8 cellular contexts compared by ENCODE assay signal in the genomic region with DNA sequence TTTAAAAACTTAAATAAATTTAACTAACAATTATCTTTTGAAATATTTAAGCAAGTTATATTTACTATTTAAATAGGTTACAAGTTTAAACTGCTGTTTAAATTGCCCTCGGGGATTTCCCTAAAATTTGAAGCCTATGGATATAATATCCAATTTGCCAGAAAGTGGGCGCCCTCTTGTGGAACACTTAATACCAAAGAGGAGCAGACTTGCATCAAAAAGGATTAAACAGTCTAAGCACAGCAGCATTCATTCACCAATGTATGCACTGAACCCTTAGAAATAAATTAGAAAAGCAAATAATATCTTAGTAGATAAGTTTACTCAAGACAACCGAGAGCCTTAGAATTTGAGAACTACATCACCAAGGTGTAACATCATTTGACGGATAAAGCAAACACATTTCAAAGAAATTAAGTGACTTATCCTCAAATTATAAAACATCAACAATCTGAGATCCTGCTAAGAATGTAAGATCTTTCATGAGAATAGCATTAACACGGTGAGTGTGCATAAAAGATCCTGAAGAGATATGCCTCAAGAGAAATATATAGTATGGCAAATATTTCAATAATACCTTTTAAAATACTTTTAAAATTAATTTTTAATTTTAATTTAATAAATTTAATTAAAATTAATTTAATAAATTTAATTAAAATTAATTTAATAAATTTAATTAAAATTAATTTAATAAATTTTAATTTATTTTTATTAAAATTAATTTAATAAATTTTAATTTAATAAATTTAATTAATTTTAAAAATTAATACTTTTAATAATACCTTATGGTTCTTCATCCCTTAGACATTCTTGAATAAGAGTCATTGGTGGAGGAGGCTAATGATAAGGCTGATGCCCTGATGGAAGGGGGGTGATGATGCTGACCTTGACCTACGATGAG. TPM values are rescaled to one million over a fixed set of nuclear protein-coding genes. Genes with fewer than 3 reads are reported as not detected.
A peak's percentile ranks its signal among the peaks of the same experiment; 100 is the strongest.
DNase-seq lines count a peak whose midpoint lies in the region; ATAC-seq, FAIRE-seq and TF ChIP-seq lines count a peak whose summit lies in the region.

No MANE protein-coding gene starts in this region.

- peaks cover 7% of the 10 kb centered on the region for H3K4me1 Mint-ChIP-seq in Caco-2 (ENCODE audit: low read depth, unreplicated experiment)

- intact Hi-C loops in Caco-2 (cut with micrococcal nuclease; ENCODE audit: unreplicated experiment), result loop anchor here (1.0 to 5.0 kb wide), 3 partner anchors 47 to 362 kb away; partner anchors contain the start of genes CYP39A1 and SLC25A27

- no peaks in the 10 kb centered on the region for H3K36me3 Mint-ChIP-seq in Caco-2 (ENCODE audit: insufficient read depth, unreplicated experiment)

- FAIRE-seq in islet of Langerhans (lab: Jason Lieb, UNC), result peak; percentile 81

- TF ChIP-seq CTCF in Caco-2 (IDR thresholded peaks at IDR 0.05; ENCODE audit: insufficient read depth in 1 of 2, low read depth in 1 of 2, low read length in 1 of 2, severe bottlenecking in 1 of 2, unreplicated experiment in 1 of 2), result peak; percentile 66 to 67

- H3K9me3 Mint-ChIP-seq in Caco-2 (ENCODE audit: unreplicated experiment), result no peaks in the 10 kb centered on the region

- no peak overlapping the region for H3K4me3 ChIP-seq in Caco-2 (ENCODE audit: low read depth, low read length)
- no peak overlapping the region for H3K4me3 ChIP-seq in HAP-1

- no TSS peak for BruUV-seq in Caco-2 (replicated peaks; lab: Mats Ljungman, UMichigan)

- peak; percentile 48 to 68 for DNase-seq in Caco-2
- peak; percentile 55 to 69 for DNase-seq in HAP-1 (ENCODE audit: low spot score in 2 of 2)
- peak; percentile 71 to 90 for DNase-seq in NCI-H526 (lab: John Stamatoyannopoulos, UW)
- peak; percentile 72 for DNase-seq in astrocyte of the hippocampus (ENCODE audit: low read depth, low spot score)
- DNase-seq in stimulated activated naive CD8-positive, alpha-beta T cell treated with anti-CD3 and anti-CD28 coated beads, Interleukin-15, Interleukin-2, amounts not matched to agents 100 U/mL and 50 U/mL, for 24 hours, result peak; percentile 37

- H3K9me3 ChIP-seq in Caco-2 (no peaks in the 10 kb centered on the region), HAP-1 (no peaks in the 10 kb centered on the region)

- H3K4me1 ChIP-seq in Caco-2 (no peaks in the 10 kb centered on the region), HAP-1 (no peaks in the 10 kb centered on the region)

- H3K27ac Mint-ChIP-seq in Caco-2 (ENCODE audit: unreplicated experiment), result no peak overlapping the region

- POLR2A ChIA-PET in Caco-2 (lab: Charles Lee), result no interaction called here

- H3K27me3 Mint-ChIP-seq in Caco-2 (ENCODE audit: insufficient read depth, unreplicated experiment), result no peaks in the 10 kb centered on the region

- ATAC-seq in stimulated activated naive CD8-positive, alpha-beta T cell treated with anti-CD3 and anti-CD28 coated beads, Interleukin-15, Interleukin-2, amounts not matched to agents 100 U/mL and 50 U/mL, for 24 hours, result no peak
- ATAC-seq in HG02623 (IDR thresholded peaks at IDR 0.05; ENCODE audit: unreplicated experiment) (no peak), GM18520 (IDR thresholded peaks at IDR 0.05; ENCODE audit: unreplicated experiment) (no peak)

- no peak overlapping the region for H3K4me3 Mint-ChIP-seq in Caco-2 (ENCODE audit: unreplicated experiment)

- in situ Hi-C loops in HAP-1 (cut with MboI; ENCODE audit: low sequenced_read_pairs), result no loop called here

- H3K36me3 ChIP-seq in Caco-2 (ENCODE audit: control insufficient read depth, insufficient read depth, low read length) (no peaks in the 10 kb centered on the region), HAP-1 (replicated peaks) (no peaks in the 10 kb centered on the region)

- H3K27me3 ChIP-seq in Caco-2 (replicated peaks; ENCODE audit: control insufficient read depth, insufficient read depth, low read length), result no peaks in the 10 kb centered on the region
- H3K27me3 ChIP-seq in HAP-1 (ENCODE audit: low read depth), result no peaks in the 10 kb centered on the region

- CTCF ChIA-PET in Caco-2 (lab: Charles Lee), result no interaction called here

RNA-seq across cellular contexts. Expression of gene MEP1A, which starts 11.5 kb away (rescaled TPM):
- total RNA-seq in Caco-2 (2022), result 8.1 and 12.0 TPM in 2 replicates

RNA-seq across cellular contexts. Expression of gene ANKRD66, which starts 35.0 kb away (rescaled TPM):
- not detected in 2 replicates for total RNA-seq in Caco-2 (2022)

RNA-seq across cellular contexts. Expression of gene PLA2G7, which starts 46.6 kb away (rescaled TPM):
- total RNA-seq in Caco-2 (2022), result 0.19 and 0.32 TPM in 2 replicates
